40 cellular contexts compared by ENCODE assay signal in the genomic region with DNA sequence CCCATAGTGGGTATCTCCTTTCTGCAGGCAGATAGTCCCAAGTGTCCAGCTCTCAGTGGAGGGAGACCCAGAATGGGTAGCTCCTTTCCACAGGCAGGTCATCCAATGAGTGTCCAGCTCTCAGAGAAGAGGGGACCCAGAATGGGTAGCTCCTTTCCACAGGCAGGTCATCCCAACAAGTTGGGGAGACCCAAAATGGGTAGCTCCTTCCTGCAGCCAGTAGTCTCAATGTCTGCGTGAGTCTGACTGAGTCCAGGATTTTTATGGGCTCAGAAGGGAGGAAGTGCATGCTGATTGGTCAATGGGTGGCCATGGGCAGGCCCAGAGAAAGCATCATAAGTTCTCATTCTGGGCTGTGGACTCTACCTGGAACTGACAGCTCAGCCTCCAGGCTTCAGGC.
"Had no signal": no experiment of that assay in that cellular context is flagged by ENCODE, and none has a peak within 500 bp of the region (broad histone marks: within the 10 kb centered on the region; RNA-seq: fewer than 3 reads in every experiment).

No MANE protein-coding gene starts in this region.

- H3K4me3 Mint-ChIP-seq: activated naive CD4-positive, alpha-beta T cell treated with anti-CD3 and anti-CD28 coated beads for 36 hours; activated naive CD4-positive, alpha-beta T cell treated with anti-CD3 and anti-CD28 coated beads, Interleukin-2, amount 10 ng/mL, durations not matched to agents 7 days and 5 days; activated naive CD4-positive, alpha-beta T cell treated with anti-CD3 and anti-CD28 coated beads, Interleukin-2, amount 50 U/mL, for 24 hours; activated naive CD8-positive, alpha-beta T cell; activated naive CD8-positive, alpha-beta T cell treated with anti-CD3 and anti-CD28 coated beads for 36 hours; activated naive CD8-positive, alpha-beta T cell treated with anti-CD3 and anti-CD28 coated beads, Interleukin-2, amount 10 ng/mL, durations not matched to agents 7 days and 5 days; activated naive CD8-positive, alpha-beta T cell treated with anti-CD3 and anti-CD28 coated beads, Interleukin-2, amount 50 U/mL, for 24 hours; activated T-cell treated with anti-CD3 and anti-CD28 coated beads, Interleukin-2, amount 50 U/mL, for 24 hours; activated T-cell treated with anti-CD3 and anti-CD28 coated beads, Interleukin-2, amount 50 U/mL, for 4 hours; activated T-cell treated with anti-CD3 and anti-CD28 coated beads, Interleukin-2, amount 50 U/mL, for 72 hours; activated T-helper 1 cell treated with anti-CD3 and anti-CD28 coated beads, Interleukin-12 subunit alpha, Interleukin-12 subunit beta, Interleukin-2, Interleukin-4 antibody, amounts not matched to agents 30 ng/mL and 10 ng/mL and 1 ng/mL, durations not matched to agents 14 hours and 24 hours and 36 hours; activated T-helper 17 cell treated with anti-CD3 and anti-CD28 coated beads, Interleukin-2, amount 50 U/mL, for 72 hours; brain; central memory CD8-positive, alpha-beta T cell had no signal

- H3K4me1 Mint-ChIP-seq: activated naive CD4-positive, alpha-beta T cell treated with anti-CD3 and anti-CD28 coated beads, Interleukin-2, amount 10 ng/mL, durations not matched to agents 7 days and 5 days; activated naive CD4-positive, alpha-beta T cell treated with anti-CD3 and anti-CD28 coated beads, Interleukin-2, amount 50 U/mL, for 24 hours; activated naive CD8-positive, alpha-beta T cell treated with anti-CD3 and anti-CD28 coated beads for 36 hours; activated naive CD8-positive, alpha-beta T cell treated with anti-CD3 and anti-CD28 coated beads, Interleukin-2, amount 10 ng/mL, durations not matched to agents 7 days and 5 days; activated naive CD8-positive, alpha-beta T cell treated with anti-CD3 and anti-CD28 coated beads, Interleukin-2, amount 50 U/mL, for 24 hours; activated T-helper 17 cell treated with anti-CD3 and anti-CD28 coated beads, Interleukin-2, amount 50 U/mL, for 72 hours; brain; central memory CD8-positive, alpha-beta T cell had no signal

- H3K36me3 ChIP-seq: adrenal gland, ascending aorta, brain microvascular endothelial cell, breast epithelium, cardiac muscle cell had no signal

- DNase-seq: activated effector memory CD4-positive, alpha-beta T cell treated with anti-CD3 and anti-CD28 coated beads, Interleukin-2, amount 50 U/mL, for 16 hours; activated effector memory CD4-positive, alpha-beta T cell treated with Interleukin-2 at 50 U/mL for 16 hours; activated gamma-delta T cell; activated gamma-delta T cell treated with Interleukin-2 at 50 U/mL for 16 hours; activated naive CD4-positive, alpha-beta T cell; activated naive CD4-positive, alpha-beta T cell treated with anti-CD3 and anti-CD28 coated beads for 36 hours; activated naive CD4-positive, alpha-beta T cell treated with anti-CD3 and anti-CD28 coated beads, Interleukin-2, amount 10 ng/mL, durations not matched to agents 7 days and 5 days; activated naive CD4-positive, alpha-beta T cell treated with anti-CD3 and anti-CD28 coated beads, Interleukin-2, amount 50 U/mL, for 16 hours; activated naive CD4-positive, alpha-beta T cell treated with Interleukin-2 at 50 U/mL for 16 hours; activated naive CD8-positive, alpha-beta T cell treated with anti-CD3 and anti-CD28 coated beads for 36 hours; activated naive CD8-positive, alpha-beta T cell treated with anti-CD3 and anti-CD28 coated beads, Interleukin-2, amount 10 ng/mL, durations not matched to agents 7 days and 5 days; activated naive CD8-positive, alpha-beta T cell treated with anti-CD3 and anti-CD28 coated beads, Interleukin-2, amount 50 U/mL, for 24 hours; activated T-cell treated with anti-CD3 and anti-CD28 coated beads, Interleukin-2, amount 50 U/mL, for 1 hour; activated T-cell treated with anti-CD3 and anti-CD28 coated beads, Interleukin-2, amount 50 U/mL, for 24 hours; activated T-cell treated with anti-CD3 and anti-CD28 coated beads, Interleukin-2, amount 50 U/mL, for 4 hours; activated T-cell treated with anti-CD3 and anti-CD28 coated beads, Interleukin-2, amount 50 U/mL, for 48 hours; activated T-cell treated with anti-CD3 and anti-CD28 coated beads, Interleukin-2, amount 50 U/mL, for 72 hours; adrenal gland; amniotic stem cell; amygdala; anterior cingulate cortex; aorta; body of pancreas; brain microvascular endothelial cell; caudate nucleus; central memory CD4-positive, alpha-beta T cell; cerebellar nuclear complex had no signal

- H3K9me3 ChIP-seq: adrenal gland, ascending aorta, body of pancreas, breast epithelium had no signal

- H3K27ac ChIP-seq: adrenal gland, ascending aorta, body of pancreas, brain microvascular endothelial cell, breast epithelium, cardiac muscle cell had no signal

- H3K9me3 Mint-ChIP-seq: activated naive CD4-positive, alpha-beta T cell treated with anti-CD3 and anti-CD28 coated beads for 36 hours; activated naive CD4-positive, alpha-beta T cell treated with anti-CD3 and anti-CD28 coated beads, Interleukin-2, amount 10 ng/mL, durations not matched to agents 7 days and 5 days; activated naive CD4-positive, alpha-beta T cell treated with anti-CD3 and anti-CD28 coated beads, Interleukin-2, amount 50 U/mL, for 24 hours; activated naive CD4-positive, alpha-beta T cell treated with anti-CD3 and anti-CD28 coated beads, Interleukin-2, amount 50 U/mL, for 72 hours; activated naive CD8-positive, alpha-beta T cell treated with anti-CD3 and anti-CD28 coated beads for 36 hours; activated naive CD8-positive, alpha-beta T cell treated with anti-CD3 and anti-CD28 coated beads, Interleukin-2, amount 10 ng/mL, durations not matched to agents 7 days and 5 days; activated naive CD8-positive, alpha-beta T cell treated with anti-CD3 and anti-CD28 coated beads, Interleukin-2, amount 50 U/mL, for 24 hours; activated T-cell treated with anti-CD3 and anti-CD28 coated beads, Interleukin-2, amount 50 U/mL, for 24 hours; activated T-cell treated with anti-CD3 and anti-CD28 coated beads, Interleukin-2, amount 50 U/mL, for 4 hours; activated T-cell treated with anti-CD3 and anti-CD28 coated beads, Interleukin-2, amount 50 U/mL, for 72 hours; activated T-helper 1 cell treated with anti-CD3 and anti-CD28 coated beads, Interleukin-12 subunit alpha, Interleukin-12 subunit beta, Interleukin-2, Interleukin-4 antibody, amounts not matched to agents 30 ng/mL and 10 ng/mL and 1 ng/mL, durations not matched to agents 14 hours and 24 hours and 36 hours; central memory CD8-positive, alpha-beta T cell had no signal

- H3K4me3 ChIP-seq: adrenal gland, ascending aorta, body of pancreas, breast epithelium, cardiac muscle cell had no signal

- H3K27me3 ChIP-seq: adrenal gland, ascending aorta, body of pancreas, brain microvascular endothelial cell, breast epithelium, cardiac muscle cell had no signal

- FAIRE-seq: astrocyte, bronchial epithelial cell had no signal

- H3K36me3 Mint-ChIP-seq: activated naive CD4-positive, alpha-beta T cell treated with anti-CD3 and anti-CD28 coated beads, Interleukin-2, amount 10 ng/mL, durations not matched to agents 7 days and 5 days; activated naive CD4-positive, alpha-beta T cell treated with anti-CD3 and anti-CD28 coated beads, Interleukin-2, amount 50 U/mL, for 72 hours; activated naive CD8-positive, alpha-beta T cell; activated naive CD8-positive, alpha-beta T cell treated with anti-CD3 and anti-CD28 coated beads, Interleukin-2, amount 10 ng/mL, durations not matched to agents 7 days and 5 days; brain had no signal

- H3K27ac Mint-ChIP-seq: activated naive CD4-positive, alpha-beta T cell treated with anti-CD3 and anti-CD28 coated beads for 36 hours; activated naive CD4-positive, alpha-beta T cell treated with anti-CD3 and anti-CD28 coated beads, Interleukin-2, amount 10 ng/mL, durations not matched to agents 7 days and 5 days; activated naive CD4-positive, alpha-beta T cell treated with anti-CD3 and anti-CD28 coated beads, Interleukin-2, amount 50 U/mL, for 24 hours; activated naive CD4-positive, alpha-beta T cell treated with anti-CD3 and anti-CD28 coated beads, Interleukin-2, amount 50 U/mL, for 72 hours; activated naive CD8-positive, alpha-beta T cell; activated naive CD8-positive, alpha-beta T cell treated with anti-CD3 and anti-CD28 coated beads for 36 hours; activated naive CD8-positive, alpha-beta T cell treated with anti-CD3 and anti-CD28 coated beads, Interleukin-2, amount 10 ng/mL, durations not matched to agents 7 days and 5 days; activated naive CD8-positive, alpha-beta T cell treated with anti-CD3 and anti-CD28 coated beads, Interleukin-2, amount 50 U/mL, for 24 hours; activated T-cell treated with anti-CD3 and anti-CD28 coated beads, Interleukin-2, amount 50 U/mL, for 24 hours; activated T-cell treated with anti-CD3 and anti-CD28 coated beads, Interleukin-2, amount 50 U/mL, for 72 hours; activated T-helper 1 cell treated with anti-CD3 and anti-CD28 coated beads, Interleukin-12 subunit alpha, Interleukin-12 subunit beta, Interleukin-2, Interleukin-4 antibody, amounts not matched to agents 30 ng/mL and 10 ng/mL and 1 ng/mL, durations not matched to agents 14 hours and 24 hours and 36 hours; activated T-helper 17 cell treated with anti-CD3 and anti-CD28 coated beads, Interleukin-2, amount 50 U/mL, for 72 hours; activated T-helper 2 cell treated with anti-CD3 and anti-CD28 coated beads, Interferon-gamma antibody, Interleukin-2, Interleukin-4, amounts not matched to agents 10 μg/mL and 5 μg/mL and 100 μg/mL, durations not matched to agents 14 hours and 24 hours and 36 hours; brain had no signal

- ATAC-seq: activated naive CD4-positive, alpha-beta T cell treated with anti-CD3 and anti-CD28 coated beads, Interleukin-2, amount 50 U/mL, for 72 hours; activated naive CD8-positive, alpha-beta T cell treated with anti-CD3 and anti-CD28 coated beads, Interleukin-2, amount 50 U/mL, for 24 hours; activated T-cell treated with anti-CD3 and anti-CD28 coated beads, Interleukin-2, amount 50 U/mL, for 4 hours; activated T-cell treated with anti-CD3 and anti-CD28 coated beads, Interleukin-2, amount 50 U/mL, for 72 hours; activated T-helper 17 cell treated with anti-CD3 and anti-CD28 coated beads, Interleukin-2, amount 50 U/mL, for 72 hours; body of pancreas had no signal

- H3K4me1 ChIP-seq: adrenal gland, ascending aorta, body of pancreas, breast epithelium had no signal
